ENCODE assay signal across 1 cellular context in the genomic region with DNA sequence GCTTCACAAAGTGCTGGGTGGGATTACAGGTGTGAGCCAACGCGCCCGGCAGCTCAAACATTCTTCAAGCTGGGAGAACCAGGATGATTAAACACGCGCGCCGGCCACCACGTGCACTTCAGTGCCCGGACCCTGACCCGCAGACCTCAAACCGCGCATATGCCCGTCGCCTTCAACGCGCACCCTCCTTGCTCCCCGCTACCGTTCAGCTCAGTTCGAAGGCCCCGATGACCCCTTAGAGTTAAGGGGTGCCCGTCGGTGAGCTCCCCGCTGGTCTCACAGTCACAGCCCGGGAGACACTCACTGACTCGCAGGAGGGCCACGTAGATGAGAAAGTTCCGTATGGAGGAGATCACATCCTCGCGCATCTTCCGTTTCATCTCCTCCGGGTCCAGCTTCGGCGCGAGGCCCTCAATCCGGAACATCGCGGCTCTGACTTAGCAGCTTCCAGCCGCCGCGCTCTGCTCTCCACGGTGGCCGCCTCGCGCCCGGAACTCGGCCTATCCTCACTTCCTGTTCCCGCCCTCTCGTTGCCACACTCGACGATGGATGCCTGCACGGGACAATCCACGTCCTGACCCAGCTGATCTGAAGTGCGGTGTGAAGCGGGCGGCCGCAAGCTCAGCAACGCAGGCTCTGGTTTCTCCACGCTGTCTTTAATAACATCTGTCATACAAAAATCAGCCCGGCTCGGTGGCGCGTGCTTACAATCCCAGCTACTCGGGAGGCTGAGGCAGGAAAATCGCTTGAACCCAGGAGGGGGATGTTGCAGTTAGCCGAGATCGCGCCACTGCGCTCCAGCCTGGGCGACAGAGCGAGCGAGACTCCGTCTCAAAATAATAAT.
TF ChIP-seq lines count a peak whose summit lies in the region.

Gene TOMM5, minus strand, starts transcription at position 490 of the 844 bp plus-strand sequence. Its CDS starts 65 bp downstream, at position 425.

TF ChIP-seq in K562, 482 proteins besides CTCF, POLR2A, EP300 and RAD21 (continued from another document):
- TF ChIP-seq, protein P1, sequence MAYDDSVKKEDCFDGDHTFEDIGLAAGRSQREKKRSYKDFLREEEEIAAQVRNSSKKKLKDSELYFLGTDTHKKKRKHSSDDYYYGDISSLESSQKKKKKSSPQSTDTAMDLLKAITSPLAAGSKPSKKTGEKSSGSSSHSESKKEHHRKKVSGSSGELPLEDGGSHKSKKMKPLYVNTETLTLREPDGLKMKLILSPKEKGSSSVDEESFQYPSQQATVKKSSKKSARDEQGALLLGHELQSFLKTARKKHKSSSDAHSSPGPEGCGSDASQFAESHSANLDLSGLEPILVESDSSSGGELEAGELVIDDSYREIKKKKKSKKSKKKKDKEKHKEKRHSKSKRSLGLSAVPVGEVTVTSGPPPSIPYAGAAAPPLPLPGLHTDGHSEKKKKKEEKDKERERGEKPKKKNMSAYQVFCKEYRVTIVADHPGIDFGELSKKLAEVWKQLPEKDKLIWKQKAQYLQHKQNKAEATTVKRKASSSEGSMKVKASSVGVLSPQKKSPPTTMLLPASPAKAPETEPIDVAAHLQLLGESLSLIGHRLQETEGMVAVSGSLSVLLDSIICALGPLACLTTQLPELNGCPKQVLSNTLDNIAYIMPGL (CRISPR knock-in tag; IDR thresholded peaks at IDR 0.05), result no peak; the same call in 1 of the 2 replicates
- TF ChIP-seq MYC (IDR thresholded peaks at IDR 0.05; ENCODE audit: low read depth, low read length), result peak; percentile 96
- peak; percentile 92 for TF ChIP-seq MYC (CRISPR knock-in tag; IDR thresholded peaks at IDR 0.05; ENCODE audit: borderline replicate concordance, low read depth)
- no peak for TF ChIP-seq ATF1 (CRISPR knock-in tag; IDR thresholded peaks at IDR 0.05)
- peak; percentile 88 for TF ChIP-seq ATF1 (tag; IDR thresholded peaks at IDR 0.05)
- peak; percentile 79 for TF ChIP-seq MEIS2 (IDR thresholded peaks at IDR 0.05; ENCODE audit: partially characterized antibody)
- no peak for TF ChIP-seq SAFB (IDR thresholded peaks at IDR 0.05; ENCODE audit: borderline replicate concordance, low read depth, low read length)
- TF ChIP-seq ZFP36 (IDR thresholded peaks at IDR 0.05; ENCODE audit: low read depth, low read length, partially characterized antibody), result peak; percentile 61
- TF ChIP-seq L3MBTL2 (IDR thresholded peaks at IDR 0.05), result peak; percentile 97
- no peak for TF ChIP-seq THRAP3 (IDR thresholded peaks at IDR 0.05; ENCODE audit: borderline replicate concordance)
- TF ChIP-seq CEBPZ (IDR thresholded peaks at IDR 0.05; ENCODE audit: borderline replicate concordance, low read depth, low read length), result no peak
- no peak for TF ChIP-seq SLC30A9 (CRISPR knock-in tag; IDR thresholded peaks at IDR 0.05)
- TF ChIP-seq MBD2 (IDR thresholded peaks at IDR 0.05; ENCODE audit: borderline replicate concordance, low read depth), result peak; percentile 74
- TF ChIP-seq ZFPM2 (CRISPR knock-in tag; IDR thresholded peaks at IDR 0.05), result no peak
- TF ChIP-seq ESRRA (IDR thresholded peaks at IDR 0.05; ENCODE audit: borderline replicate concordance, low read depth), result peak; percentile 69; the same call in 1 of the 2 replicates
